In genomic region chr4:76334885-76335284, GRCh38 we compare ENCODE assay signal across 7 cellular contexts. TPM values are rescaled to one million over a fixed set of nuclear protein-coding genes. Genes with fewer than 3 reads are reported as not detected.
"Had no signal": no experiment of that assay in that cellular context is flagged by ENCODE, and none has a peak within 500 bp of the region (broad histone marks: within the 10 kb centered on the region; RNA-seq: fewer than 3 reads in every experiment).

No MANE protein-coding gene starts in this region.

- FAIRE-seq: HepG2, HTR-8/SVneo had no signal

- H3K27ac ChIP-seq: HL-60 had no signal

- DNase-seq: IMR-90, KBM-7, KG1 had no signal

- ATAC-seq: HepG2 had no signal

RNA-seq across cellular contexts. Expression of gene STBD1, which starts 28.4 kb away (rescaled TPM):
- polyA plus RNA-seq: IgD-negative memory B cell had no signal
